Comparison of ENCODE assay signal across 19 cellular contexts in genomic region chr20:1720845-1721475, GRCh38.
DNase-seq lines count a peak whose midpoint lies in the region; ATAC-seq and TF ChIP-seq lines count a peak whose summit lies in the region.
"Had no signal": no experiment of that assay in that cellular context is flagged by ENCODE, and none has a peak within 500 bp of the region (broad histone marks: within the 10 kb centered on the region; RNA-seq: fewer than 3 reads in every experiment).

No MANE protein-coding gene starts in this region.

- H2AFZ ChIP-seq in GM23338 (no peak overlapping the region), MM.1S (ENCODE audit: low read length) (no peak overlapping the region), PC-9 (no peak overlapping the region)

- H3K36me3 ChIP-seq in GM23338 (ENCODE audit: insufficient read depth) (no peaks in the 10 kb centered on the region), MM.1S (replicated peaks; ENCODE audit: insufficient read depth, low read length) (no peaks in the 10 kb centered on the region), PC-9 (ENCODE audit: low read depth) (peaks cover 18% of the 10 kb centered on the region; the same call in 1 of the 2 replicates), esophagus muscularis mucosa (no peaks in the 10 kb centered on the region)
- H3K36me3 ChIP-seq: BLaER1, Peyer's patch had no signal

- peaks cover 24% of the 10 kb centered on the region for H3K27me3 Mint-ChIP-seq in GM23338 (ENCODE audit: insufficient read depth, low read depth, poor library complexity)
- no peaks in the 10 kb centered on the region for H3K27me3 Mint-ChIP-seq in activated T-helper 17 cell treated with anti-CD3 and anti-CD28 coated beads, Interleukin-2, amount 50 U/mL, for 72 hours
- H3K27me3 Mint-ChIP-seq: CD4-positive, alpha-beta T cell had no signal

- no peak for TF ChIP-seq POLR2A in esophagus muscularis mucosa (IDR thresholded peaks at IDR 0.05; ENCODE audit: low read depth)

- TF ChIP-seq CTCF in GM23338 (conservative IDR thresholded peaks at IDR 0.05; ENCODE audit: low read depth in 2 of 2) (no peak), MM.1S (IDR thresholded peaks at IDR 0.05; ENCODE audit: low read length) (no peak), PC-9 (conservative IDR thresholded peaks at IDR 0.05) (no peak), esophagus muscularis mucosa (IDR thresholded peaks at IDR 0.05) (no peak)

- H3K9me2 ChIP-seq in GM23338 (ENCODE audit: insufficient read depth) (no peaks in the 10 kb centered on the region), MM.1S (replicated peaks; ENCODE audit: insufficient read depth, low read length) (no peaks in the 10 kb centered on the region), PC-9 (ENCODE audit: insufficient read depth) (no peaks in the 10 kb centered on the region)

- H3K27ac ChIP-seq in GM23338 (ENCODE audit: low read depth) (no peak overlapping the region), MM.1S (ENCODE audit: low read length) (no peak overlapping the region), PC-9 (peak overlapping the region; percentile 99), esophagus muscularis mucosa (replicated peaks in 1 of 4) (no peak overlapping the region)
- H3K27ac ChIP-seq: BLaER1 had no signal

- DNase-seq in GM23338 (ENCODE audit: low spot score), result no peak
- no peak for DNase-seq in MM.1S
- no peak for DNase-seq in PC-9
- peak; percentile 62 for DNase-seq in esophagus muscularis mucosa (ENCODE audit: extremely low spot score)
- DNase-seq in glomerular visceral epithelial cell (ENCODE audit: extremely low spot score), result no peak
- DNase-seq: CD4-positive, alpha-beta T cell; COR-L47; DMS79 treated with DMSO at 0.1 percent for 48 hours; NCI-H1092; NCI-H1436; NCI-H187 treated with DMSO at 0.1 percent for 48 hours; NCI-H2107; NCI-H446 treated with DMSO at 0.1 percent for 48 hours; NCI-H526 treated with DMSO at 0.1 percent for 48 hours had no signal

- TF ChIP-seq EP300 in esophagus muscularis mucosa (IDR thresholded peaks at IDR 0.05), result no peak

- H3K9me3 ChIP-seq in MM.1S (replicated peaks; ENCODE audit: insufficient read depth, low read length) (no peaks in the 10 kb centered on the region), PC-9 (ENCODE audit: insufficient read depth, low read depth) (peaks cover 17% of the 10 kb centered on the region; the same call in 1 of the 2 replicates), esophagus muscularis mucosa (peaks cover 0 to 12% (median 2%) of the 10 kb centered on the region in 4 donors)
- H3K9me3 ChIP-seq: Peyer's patch had no signal

- CTCF ChIA-PET in PC-9 (lab: Charles Lee), result interaction anchor here (0.8 kb wide), 1 partner anchor 217 kb away, joined by 3 read pairs; no protein-coding TSS in a partner anchor

- H3K4me2 ChIP-seq in GM23338 (peak overlapping the region; percentile 40), MM.1S (ENCODE audit: low read depth, low read length) (peak overlapping the region; percentile 54; the same call in 1 of the 2 replicates), PC-9 (peak overlapping the region; percentile 75)
- H3K4me2 ChIP-seq: BLaER1 had no signal

- H3F3A ChIP-seq in GM23338 (replicated peaks; ENCODE audit: low read depth), result no peaks in the 10 kb centered on the region
- H3F3A ChIP-seq in MM.1S (ENCODE audit: insufficient read depth, low read length), result peaks cover 9% of the 10 kb centered on the region
- peaks cover 70% of the 10 kb centered on the region for H3F3A ChIP-seq in PC-9 (ENCODE audit: insufficient read depth, low read depth)

- intact Hi-C loops in PC-9 (cut with micrococcal nuclease; ENCODE audit: unreplicated experiment) (no loop called here), esophagus muscularis mucosa (cut with DNase I) (no loop called here)

- H4K20me1 ChIP-seq in GM23338 (replicated peaks; ENCODE audit: insufficient read depth) (no peaks in the 10 kb centered on the region), MM.1S (ENCODE audit: insufficient read depth, low read length) (no peaks in the 10 kb centered on the region), PC-9 (ENCODE audit: insufficient read depth) (no peaks in the 10 kb centered on the region)
- H4K20me1 ChIP-seq: BLaER1 had no signal

- H3K27me3 ChIP-seq in GM23338 (ENCODE audit: insufficient read depth) (peaks cover 77% of the 10 kb centered on the region), MM.1S (replicated peaks; ENCODE audit: insufficient read depth, low read length) (peaks cover 17% of the 10 kb centered on the region), PC-9 (ENCODE audit: insufficient read depth, low read depth) (no peaks in the 10 kb centered on the region), esophagus muscularis mucosa (peaks cover 0 to 17% (median 0%) of the 10 kb centered on the region in 4 donors)
- H3K27me3 ChIP-seq: BLaER1, Peyer's patch had no signal

- H3K4me3 ChIP-seq in GM23338, result no peak overlapping the region
- no peak overlapping the region for H3K4me3 ChIP-seq in MM.1S (ENCODE audit: low read length)
- H3K4me3 ChIP-seq in PC-9, result peak overlapping the region; percentile 40; the same call in 1 of the 2 replicates
- no peak overlapping the region for H3K4me3 ChIP-seq in esophagus muscularis mucosa
- H3K4me3 ChIP-seq: BLaER1, Peyer's patch had no signal

- 75% methylated on average over 5 of the region's 5 CpGs for WGBS in esophagus muscularis mucosa

- POLR2A ChIA-PET in PC-9 (lab: Charles Lee; ENCODE audit: unreplicated experiment), result interaction anchor here (0.7 kb wide), 1 partner anchor 36 kb away, joined by 3 read pairs; no protein-coding TSS in a partner anchor

- H3K79me2 ChIP-seq in GM23338 (replicated peaks; ENCODE audit: insufficient read depth) (no peaks in the 10 kb centered on the region), MM.1S (ENCODE audit: low read length) (no peaks in the 10 kb centered on the region), PC-9 (ENCODE audit: low read depth) (peaks cover 21% of the 10 kb centered on the region; the same call in 1 of the 2 replicates)

- no peak overlapping the region for H3K4me3 Mint-ChIP-seq in GM23338
- H3K4me3 Mint-ChIP-seq in activated T-helper 17 cell treated with anti-CD3 and anti-CD28 coated beads, Interleukin-2, amount 50 U/mL, for 72 hours, result no peak overlapping the region
- H3K4me3 Mint-ChIP-seq: CD4-positive, alpha-beta T cell had no signal

- H3K9me3 Mint-ChIP-seq in GM23338, result 0 out of 3 replicates have a peak, but pooled peaks cover 6% of the 10 kb centered on the region
- no peaks in the 10 kb centered on the region for H3K9me3 Mint-ChIP-seq in activated T-helper 17 cell treated with anti-CD3 and anti-CD28 coated beads, Interleukin-2, amount 50 U/mL, for 72 hours

- ATAC-seq in GM23338 (peak; percentile 16; the same call in 1 of the 3 replicates), HG03439 (IDR thresholded peaks at IDR 0.05; ENCODE audit: unreplicated experiment) (no peak)
- ATAC-seq in activated T-helper 17 cell treated with anti-CD3 and anti-CD28 coated beads, Interleukin-2, amount 50 U/mL, for 72 hours (replicated peaks), result no peak
- ATAC-seq: Right ventricle myocardium inferior had no signal

- peaks cover 24% of the 10 kb centered on the region for H3K4me1 Mint-ChIP-seq in GM23338
- H3K4me1 Mint-ChIP-seq in activated T-helper 17 cell treated with anti-CD3 and anti-CD28 coated beads, Interleukin-2, amount 50 U/mL, for 72 hours, result peaks cover 5% of the 10 kb centered on the region

- H3K4me1 ChIP-seq in GM23338 (ENCODE audit: insufficient read depth), result peaks cover 17% of the 10 kb centered on the region
- H3K4me1 ChIP-seq in MM.1S (ENCODE audit: low read length), result peaks cover 22% of the 10 kb centered on the region
- peaks cover 81% of the 10 kb centered on the region for H3K4me1 ChIP-seq in PC-9 (replicated peaks; ENCODE audit: insufficient read depth)
- H3K4me1 ChIP-seq in esophagus muscularis mucosa, result no peaks in the 10 kb centered on the region
- H3K4me1 ChIP-seq: BLaER1, Peyer's patch had no signal

- no peak overlapping the region for H3K9ac ChIP-seq in MM.1S (ENCODE audit: low read length)
- H3K9ac ChIP-seq: BLaER1 had no signal

- H3K27ac Mint-ChIP-seq in GM23338, result no peak overlapping the region
- no peak overlapping the region for H3K27ac Mint-ChIP-seq in activated T-helper 17 cell treated with anti-CD3 and anti-CD28 coated beads, Interleukin-2, amount 50 U/mL, for 72 hours
- H3K27ac Mint-ChIP-seq: CD4-positive, alpha-beta T cell had no signal

- no TSS peak for BruUV-seq in PC-9 (replicated peaks; lab: Mats Ljungman, UMichigan)

- no peaks in the 10 kb centered on the region for H3K36me3 Mint-ChIP-seq in GM23338 (ENCODE audit: low read depth)
- H3K36me3 Mint-ChIP-seq in activated T-helper 17 cell treated with anti-CD3 and anti-CD28 coated beads, Interleukin-2, amount 50 U/mL, for 72 hours (ENCODE audit: low read depth), result no peaks in the 10 kb centered on the region

TF ChIP-seq in GM23338, 12 proteins besides CTCF, POLR2A, EP300 and RAD21 (continues in another document):
- TF ChIP-seq ZNF331 (CRISPR knock-in tag; IDR thresholded peaks at IDR 0.05; ENCODE audit: low read depth), result no peak
- TF ChIP-seq NANOG (IDR thresholded peaks at IDR 0.05; ENCODE audit: borderline replicate concordance), result no peak
- no peak for TF ChIP-seq POLR2AphosphoS5 (IDR thresholded peaks at IDR 0.05; ENCODE audit: low read depth)
- no peak for TF ChIP-seq STAT1 (IDR thresholded peaks at IDR 0.05; ENCODE audit: unreplicated experiment)
- TF ChIP-seq ETS1 (IDR thresholded peaks at IDR 0.05), result no peak
- no peak for TF ChIP-seq EZH2phosphoT487 (IDR thresholded peaks at IDR 0.05; ENCODE audit: unreplicated experiment)
- TF ChIP-seq ZNF114 (CRISPR knock-in tag; IDR thresholded peaks at IDR 0.05), result no peak
- no peak for TF ChIP-seq EZH2 (IDR thresholded peaks at IDR 0.05; ENCODE audit: low read depth, unreplicated experiment)
- TF ChIP-seq CREB1 (CRISPR knock-in tag; IDR thresholded peaks at IDR 0.05; ENCODE audit: low read depth), result no peak
- TF ChIP-seq JUNB (IDR thresholded peaks at IDR 0.05; ENCODE audit: unreplicated experiment), result no peak
